Comparison of ENCODE assay signal across 1 cellular context in the genomic region with DNA sequence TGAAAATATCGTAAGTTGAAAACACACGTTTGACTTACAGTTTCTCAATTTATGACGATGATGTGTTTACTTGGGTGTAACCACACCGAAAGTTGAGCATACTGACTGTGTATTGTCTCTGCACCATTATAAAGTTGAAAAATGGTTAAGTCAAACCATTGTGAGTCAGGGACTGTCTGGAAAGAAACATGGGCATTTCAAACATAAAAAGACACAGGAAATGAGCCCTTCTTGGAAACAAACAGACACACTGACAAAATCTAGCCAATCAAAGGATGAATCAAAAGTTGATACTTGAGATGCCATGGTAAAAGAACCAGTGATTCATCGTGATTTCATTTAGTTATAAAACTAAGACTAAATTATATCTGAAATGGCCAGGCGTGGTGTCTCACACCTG.
TF ChIP-seq lines count a peak whose summit lies in the region.

No MANE protein-coding gene starts in this region.

TF ChIP-seq in K562, 482 proteins besides CTCF, POLR2A, EP300 and RAD21:
- TF ChIP-seq ZNF57 (CRISPR knock-in tag; IDR thresholded peaks at IDR 0.05): no peak
- no peak for TF ChIP-seq ZNF79 (CRISPR knock-in tag; IDR thresholded peaks at IDR 0.05; ENCODE audit: low read depth)
- TF ChIP-seq, protein P1, sequence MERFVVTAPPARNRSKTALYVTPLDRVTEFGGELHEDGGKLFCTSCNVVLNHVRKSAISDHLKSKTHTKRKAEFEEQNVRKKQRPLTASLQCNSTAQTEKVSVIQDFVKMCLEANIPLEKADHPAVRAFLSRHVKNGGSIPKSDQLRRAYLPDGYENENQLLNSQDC (CRISPR knock-in tag; IDR thresholded peaks at IDR 0.05): no peak
- TF ChIP-seq ZNF324 (CRISPR knock-in tag; IDR thresholded peaks at IDR 0.05): no peak
- no peak for TF ChIP-seq KLF1 (tag; IDR thresholded peaks at IDR 0.05)
- TF ChIP-seq FOS (IDR thresholded peaks at IDR 0.05; ENCODE audit: extremely low read depth, insufficient read length): no peak
- no peak for TF ChIP-seq SMARCA4 (IDR thresholded peaks at IDR 0.05)
- TF ChIP-seq LCOR (CRISPR knock-in tag; IDR thresholded peaks at IDR 0.05): no peak
- TF ChIP-seq ZC3H8 (IDR thresholded peaks at IDR 0.05): no peak
- no peak for TF ChIP-seq NR2F6 (CRISPR knock-in tag; IDR thresholded peaks at IDR 0.05)
- TF ChIP-seq EWSR1 (IDR thresholded peaks at IDR 0.05; ENCODE audit: borderline replicate concordance, low read depth, partially characterized antibody): no peak
- no peak for TF ChIP-seq HLTF (IDR thresholded peaks at IDR 0.05)
- TF ChIP-seq SP2 (IDR thresholded peaks at IDR 0.05; ENCODE audit: extremely low read depth, low read depth, low read length, poor library complexity, severe bottlenecking): no peak
- no peak for TF ChIP-seq ZNF717 (CRISPR knock-in tag; IDR thresholded peaks at IDR 0.05)
- no peak for TF ChIP-seq ZC3H4 (CRISPR knock-in tag; IDR thresholded peaks at IDR 0.05; ENCODE audit: borderline replicate concordance)
- TF ChIP-seq SUPT5H (IDR thresholded peaks at IDR 0.05): no peak
- TF ChIP-seq C11orf30 (IDR thresholded peaks at IDR 0.05; ENCODE audit: low read depth): no peak
- TF ChIP-seq, protein P2, sequence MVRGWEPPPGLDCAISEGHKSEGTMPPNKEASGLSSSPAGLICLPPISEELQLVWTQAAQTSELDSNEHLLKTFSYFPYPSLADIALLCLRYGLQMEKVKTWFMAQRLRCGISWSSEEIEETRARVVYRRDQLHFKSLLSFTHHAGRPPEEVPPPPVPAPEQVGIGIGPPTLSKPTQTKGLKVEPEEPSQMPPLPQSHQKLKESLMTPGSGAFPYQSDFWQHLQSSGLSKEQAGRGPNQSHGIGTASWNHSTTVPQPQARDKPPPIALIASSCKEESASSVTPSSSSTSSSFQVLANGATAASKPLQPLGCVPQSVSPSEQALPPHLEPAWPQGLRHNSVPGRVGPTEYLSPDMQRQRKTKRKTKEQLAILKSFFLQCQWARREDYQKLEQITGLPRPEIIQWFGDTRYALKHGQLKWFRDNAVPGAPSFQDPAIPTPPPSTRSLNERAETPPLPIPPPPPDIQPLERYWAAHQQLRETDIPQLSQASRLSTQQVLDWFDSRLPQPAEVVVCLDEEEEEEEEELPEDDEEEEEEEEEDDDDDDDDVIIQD (CRISPR knock-in tag; IDR thresholded peaks at IDR 0.05): no peak
